ENCODE assay signal across 1 cellular context in the genomic region with DNA sequence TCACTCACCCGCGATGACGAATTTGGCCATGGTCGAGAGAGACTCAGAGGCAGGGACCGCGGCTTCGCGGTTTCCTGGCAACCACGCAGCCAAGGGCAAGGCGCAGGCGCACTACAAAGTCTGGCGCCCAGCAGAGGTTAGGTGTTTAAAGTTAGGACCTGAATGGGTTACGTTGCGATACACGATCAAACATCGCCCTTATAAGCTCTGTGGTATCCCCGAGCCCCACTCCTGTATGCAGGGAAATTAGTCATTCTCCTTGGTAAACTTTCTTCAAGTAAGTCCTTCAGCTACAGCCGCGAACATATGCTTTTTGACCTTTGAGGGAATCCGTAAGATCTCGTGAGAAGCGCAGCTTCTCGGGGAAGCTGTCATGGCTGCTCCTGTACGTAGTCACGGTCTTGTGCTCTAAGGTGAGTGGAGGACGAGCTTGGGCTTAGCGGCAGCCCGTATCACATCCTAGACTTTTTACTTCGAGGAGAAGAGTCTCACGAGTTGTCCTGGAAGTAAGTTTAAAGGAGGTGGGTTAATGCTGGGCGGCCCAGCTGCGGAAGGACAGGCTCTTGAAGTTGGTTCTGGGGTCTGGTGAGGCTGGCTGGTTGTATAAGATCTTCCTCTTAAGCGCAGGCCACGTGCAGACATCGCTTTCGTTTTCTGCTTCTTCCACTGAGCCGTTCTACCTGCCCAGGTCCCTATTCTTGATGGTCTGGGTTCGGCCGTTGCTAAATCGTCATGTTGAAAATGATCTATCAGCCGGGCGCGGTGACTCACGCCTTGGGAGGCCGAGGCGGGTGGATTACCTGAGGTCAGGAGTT.
TF ChIP-seq lines count a peak whose summit lies in the region.

A gene (plus strand): TSS at position 365 of the 815 bp plus-strand sequence. CDS start 1,088 bp downstream, outside the sequence.
A gene (minus strand): TSS at position 87 of the 815 bp plus-strand sequence. CDS start 57 bp downstream, at position 30.

TF ChIP-seq in K562, 482 proteins besides CTCF, POLR2A, EP300 and RAD21 (continued from another document and continues in another):
- TF ChIP-seq, protein P1, sequence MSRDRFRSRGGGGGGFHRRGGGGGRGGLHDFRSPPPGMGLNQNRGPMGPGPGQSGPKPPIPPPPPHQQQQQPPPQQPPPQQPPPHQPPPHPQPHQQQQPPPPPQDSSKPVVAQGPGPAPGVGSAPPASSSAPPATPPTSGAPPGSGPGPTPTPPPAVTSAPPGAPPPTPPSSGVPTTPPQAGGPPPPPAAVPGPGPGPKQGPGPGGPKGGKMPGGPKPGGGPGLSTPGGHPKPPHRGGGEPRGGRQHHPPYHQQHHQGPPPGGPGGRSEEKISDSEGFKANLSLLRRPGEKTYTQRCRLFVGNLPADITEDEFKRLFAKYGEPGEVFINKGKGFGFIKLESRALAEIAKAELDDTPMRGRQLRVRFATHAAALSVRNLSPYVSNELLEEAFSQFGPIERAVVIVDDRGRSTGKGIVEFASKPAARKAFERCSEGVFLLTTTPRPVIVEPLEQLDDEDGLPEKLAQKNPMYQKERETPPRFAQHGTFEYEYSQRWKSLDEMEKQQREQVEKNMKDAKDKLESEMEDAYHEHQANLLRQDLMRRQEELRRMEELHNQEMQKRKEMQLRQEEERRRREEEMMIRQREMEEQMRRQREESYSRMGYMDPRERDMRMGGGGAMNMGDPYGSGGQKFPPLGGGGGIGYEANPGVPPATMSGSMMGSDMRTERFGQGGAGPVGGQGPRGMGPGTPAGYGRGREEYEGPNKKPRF (IDR thresholded peaks at IDR 0.05; ENCODE audit: low read depth, low read length): no peak
- TF ChIP-seq, protein P2, sequence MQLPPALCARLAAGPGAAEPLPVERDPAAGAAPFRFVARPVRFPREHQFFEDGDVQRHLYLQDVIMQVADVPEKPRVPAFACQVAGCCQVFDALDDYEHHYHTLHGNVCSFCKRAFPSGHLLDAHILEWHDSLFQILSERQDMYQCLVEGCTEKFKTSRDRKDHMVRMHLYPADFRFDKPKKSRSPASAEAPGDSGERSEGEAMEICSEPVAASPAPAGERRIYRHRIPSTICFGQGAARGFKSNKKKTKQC (CRISPR knock-in tag; IDR thresholded peaks at IDR 0.05): 0 out of 2 replicates have a peak, but pooled peaks have one; percentile 43
- TF ChIP-seq MXI1 (IDR thresholded peaks at IDR 0.05; ENCODE audit: low read depth, low read length) (no peak), ZBED1 (IDR thresholded peaks at IDR 0.05) (no peak), RBM39 (optimal IDR thresholded peaks at IDR 0.05; ENCODE audit: low read depth, low read length) (no peak), RBM25 (IDR thresholded peaks at IDR 0.05; ENCODE audit: low read depth, low read length, severe bottlenecking) (peak; percentile 68), FOS (IDR thresholded peaks at IDR 0.05; ENCODE audit: extremely low read depth, insufficient read length) (no peak), MTA2 (IDR thresholded peaks at IDR 0.05; ENCODE audit: low read depth) (no peak), NBN (IDR thresholded peaks at IDR 0.05; ENCODE audit: low read depth) (no peak), JUN (IDR thresholded peaks at IDR 0.05; ENCODE audit: borderline replicate concordance, low read depth, low read length) (no peak), JUN (CRISPR knock-in tag; IDR thresholded peaks at IDR 0.05; ENCODE audit: borderline replicate concordance) (0 out of 2 replicates have a peak, but pooled peaks have one; percentile 8), SIRT6 (IDR thresholded peaks at IDR 0.05; ENCODE audit: low read depth, low read length) (no peak), POLR3G (IDR thresholded peaks at IDR 0.05; ENCODE audit: extremely low read depth, insufficient read length, insufficient replicate concordance) (no peak), ZZZ3 (IDR thresholded peaks at IDR 0.05) (no peak), SREBF1 (IDR thresholded peaks at IDR 0.05; ENCODE audit: borderline replicate concordance, low read depth, low read length) (no peak), CHCHD3 (CRISPR knock-in tag; IDR thresholded peaks at IDR 0.05) (no peak), SAFB2 (IDR thresholded peaks at IDR 0.05; ENCODE audit: borderline replicate concordance, low read depth, low read length, severe bottlenecking) (no peak), PHF20 (IDR thresholded peaks at IDR 0.05; ENCODE audit: partially characterized antibody) (peak; percentile 83), FOXA1 (IDR thresholded peaks at IDR 0.05; ENCODE audit: borderline replicate concordance) (no peak), PML (IDR thresholded peaks at IDR 0.05; ENCODE audit: low read length) (0 out of 2 replicates have a peak, but pooled peaks have one; percentile 38), ZNF274 (IDR thresholded peaks at IDR 0.05; ENCODE audit: borderline replicate concordance, low read depth, low read length) (no peak), KLF1 (tag; IDR thresholded peaks at IDR 0.05) (no peak), MAZ (CRISPR knock-in tag; conservative IDR thresholded peaks at IDR 0.05 in 1 of 2, IDR thresholded peaks at IDR 0.05 in 1 of 2) (no peak), TEAD1 (CRISPR knock-in tag; IDR thresholded peaks at IDR 0.05) (0 out of 4 replicates have a peak, but pooled peaks of 1 of the 2 experiments have one; percentile 44), E2F3 (CRISPR knock-in tag; IDR thresholded peaks at IDR 0.05) (no peak), ATF1 (CRISPR knock-in tag; IDR thresholded peaks at IDR 0.05) (no peak), ATF1 (tag; IDR thresholded peaks at IDR 0.05) (peak; percentile 56; the same call in 1 of the 2 replicates), FOXM1 (IDR thresholded peaks at IDR 0.05; ENCODE audit: low read depth) (no peak), FOXM1 (CRISPR knock-in tag; IDR thresholded peaks at IDR 0.05; ENCODE audit: low read depth) (no peak), KDM4B (IDR thresholded peaks at IDR 0.05; ENCODE audit: borderline replicate concordance in 2 of 2, low read depth in 1 of 2) (no peak)
- TF ChIP-seq, protein P3, sequence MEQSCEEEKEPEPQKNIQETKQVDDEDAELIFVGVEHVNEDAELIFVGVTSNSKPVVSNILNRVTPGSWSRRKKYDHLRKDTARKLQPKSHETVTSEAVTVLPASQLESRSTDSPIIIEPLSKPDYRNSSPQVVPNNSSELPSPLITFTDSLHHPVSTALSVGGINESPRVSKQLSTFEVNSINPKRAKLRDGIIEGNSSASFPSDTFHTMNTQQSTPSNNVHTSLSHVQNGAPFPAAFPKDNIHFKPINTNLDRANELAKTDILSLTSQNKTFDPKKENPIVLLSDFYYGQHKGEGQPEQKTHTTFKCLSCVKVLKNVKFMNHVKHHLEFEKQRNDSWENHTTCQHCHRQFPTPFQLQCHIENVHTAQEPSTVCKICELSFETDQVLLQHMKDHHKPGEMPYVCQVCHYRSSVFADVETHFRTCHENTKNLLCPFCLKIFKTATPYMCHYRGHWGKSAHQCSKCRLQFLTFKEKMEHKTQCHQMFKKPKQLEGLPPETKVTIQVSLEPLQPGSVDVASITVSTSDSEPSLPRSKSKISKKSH (CRISPR knock-in tag; IDR thresholded peaks at IDR 0.05): no peak
- TF ChIP-seq, protein P4, sequence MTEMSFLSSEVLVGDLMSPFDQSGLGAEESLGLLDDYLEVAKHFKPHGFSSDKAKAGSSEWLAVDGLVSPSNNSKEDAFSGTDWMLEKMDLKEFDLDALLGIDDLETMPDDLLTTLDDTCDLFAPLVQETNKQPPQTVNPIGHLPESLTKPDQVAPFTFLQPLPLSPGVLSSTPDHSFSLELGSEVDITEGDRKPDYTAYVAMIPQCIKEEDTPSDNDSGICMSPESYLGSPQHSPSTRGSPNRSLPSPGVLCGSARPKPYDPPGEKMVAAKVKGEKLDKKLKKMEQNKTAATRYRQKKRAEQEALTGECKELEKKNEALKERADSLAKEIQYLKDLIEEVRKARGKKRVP (CRISPR knock-in tag; IDR thresholded peaks at IDR 0.05): no peak
- TF ChIP-seq, protein P5, sequence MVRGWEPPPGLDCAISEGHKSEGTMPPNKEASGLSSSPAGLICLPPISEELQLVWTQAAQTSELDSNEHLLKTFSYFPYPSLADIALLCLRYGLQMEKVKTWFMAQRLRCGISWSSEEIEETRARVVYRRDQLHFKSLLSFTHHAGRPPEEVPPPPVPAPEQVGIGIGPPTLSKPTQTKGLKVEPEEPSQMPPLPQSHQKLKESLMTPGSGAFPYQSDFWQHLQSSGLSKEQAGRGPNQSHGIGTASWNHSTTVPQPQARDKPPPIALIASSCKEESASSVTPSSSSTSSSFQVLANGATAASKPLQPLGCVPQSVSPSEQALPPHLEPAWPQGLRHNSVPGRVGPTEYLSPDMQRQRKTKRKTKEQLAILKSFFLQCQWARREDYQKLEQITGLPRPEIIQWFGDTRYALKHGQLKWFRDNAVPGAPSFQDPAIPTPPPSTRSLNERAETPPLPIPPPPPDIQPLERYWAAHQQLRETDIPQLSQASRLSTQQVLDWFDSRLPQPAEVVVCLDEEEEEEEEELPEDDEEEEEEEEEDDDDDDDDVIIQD (CRISPR knock-in tag; IDR thresholded peaks at IDR 0.05): no peak
- TF ChIP-seq, protein P6, sequence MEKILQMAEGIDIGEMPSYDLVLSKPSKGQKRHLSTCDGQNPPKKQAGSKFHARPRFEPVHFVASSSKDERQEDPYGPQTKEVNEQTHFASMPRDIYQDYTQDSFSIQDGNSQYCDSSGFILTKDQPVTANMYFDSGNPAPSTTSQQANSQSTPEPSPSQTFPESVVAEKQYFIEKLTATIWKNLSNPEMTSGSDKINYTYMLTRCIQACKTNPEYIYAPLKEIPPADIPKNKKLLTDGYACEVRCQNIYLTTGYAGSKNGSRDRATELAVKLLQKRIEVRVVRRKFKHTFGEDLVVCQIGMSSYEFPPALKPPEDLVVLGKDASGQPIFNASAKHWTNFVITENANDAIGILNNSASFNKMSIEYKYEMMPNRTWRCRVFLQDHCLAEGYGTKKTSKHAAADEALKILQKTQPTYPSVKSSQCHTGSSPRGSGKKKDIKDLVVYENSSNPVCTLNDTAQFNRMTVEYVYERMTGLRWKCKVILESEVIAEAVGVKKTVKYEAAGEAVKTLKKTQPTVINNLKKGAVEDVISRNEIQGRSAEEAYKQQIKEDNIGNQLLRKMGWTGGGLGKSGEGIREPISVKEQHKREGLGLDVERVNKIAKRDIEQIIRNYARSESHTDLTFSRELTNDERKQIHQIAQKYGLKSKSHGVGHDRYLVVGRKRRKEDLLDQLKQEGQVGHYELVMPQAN (IDR thresholded peaks at IDR 0.05; ENCODE audit: borderline replicate concordance): peak; percentile 63; the same call in 1 of the 2 replicates
- TF ChIP-seq, protein P7, sequence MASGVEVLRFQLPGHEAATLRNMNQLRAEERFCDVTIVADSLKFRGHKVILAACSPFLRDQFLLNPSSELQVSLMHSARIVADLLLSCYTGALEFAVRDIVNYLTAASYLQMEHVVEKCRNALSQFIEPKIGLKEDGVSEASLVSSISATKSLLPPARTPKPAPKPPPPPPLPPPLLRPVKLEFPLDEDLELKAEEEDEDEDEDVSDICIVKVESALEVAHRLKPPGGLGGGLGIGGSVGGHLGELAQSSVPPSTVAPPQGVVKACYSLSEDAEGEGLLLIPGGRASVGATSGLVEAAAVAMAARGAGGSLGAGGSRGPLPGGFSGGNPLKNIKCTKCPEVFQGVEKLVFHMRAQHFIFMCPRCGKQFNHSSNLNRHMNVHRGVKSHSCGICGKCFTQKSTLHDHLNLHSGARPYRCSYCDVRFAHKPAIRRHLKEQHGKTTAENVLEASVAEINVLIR (CRISPR knock-in tag; IDR thresholded peaks at IDR 0.05): no peak
- TF ChIP-seq, protein P8, sequence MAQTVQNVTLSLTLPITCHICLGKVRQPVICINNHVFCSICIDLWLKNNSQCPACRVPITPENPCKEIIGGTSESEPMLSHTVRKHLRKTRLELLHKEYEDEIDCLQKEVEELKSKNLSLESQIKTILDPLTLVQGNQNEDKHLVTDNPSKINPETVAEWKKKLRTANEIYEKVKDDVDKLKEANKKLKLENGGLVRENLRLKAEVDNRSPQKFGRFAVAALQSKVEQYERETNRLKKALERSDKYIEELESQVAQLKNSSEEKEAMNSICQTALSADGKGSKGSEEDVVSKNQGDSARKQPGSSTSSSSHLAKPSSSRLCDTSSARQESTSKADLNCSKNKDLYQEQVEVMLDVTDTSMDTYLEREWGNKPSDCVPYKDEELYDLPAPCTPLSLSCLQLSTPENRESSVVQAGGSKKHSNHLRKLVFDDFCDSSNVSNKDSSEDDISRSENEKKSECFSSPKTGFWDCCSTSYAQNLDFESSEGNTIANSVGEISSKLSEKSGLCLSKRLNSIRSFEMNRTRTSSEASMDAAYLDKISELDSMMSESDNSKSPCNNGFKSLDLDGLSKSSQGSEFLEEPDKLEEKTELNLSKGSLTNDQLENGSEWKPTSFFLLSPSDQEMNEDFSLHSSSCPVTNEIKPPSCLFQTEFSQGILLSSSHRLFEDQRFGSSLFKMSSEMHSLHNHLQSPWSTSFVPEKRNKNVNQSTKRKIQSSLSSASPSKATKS (CRISPR knock-in tag; IDR thresholded peaks at IDR 0.05): no peak
- TF ChIP-seq, protein P9, sequence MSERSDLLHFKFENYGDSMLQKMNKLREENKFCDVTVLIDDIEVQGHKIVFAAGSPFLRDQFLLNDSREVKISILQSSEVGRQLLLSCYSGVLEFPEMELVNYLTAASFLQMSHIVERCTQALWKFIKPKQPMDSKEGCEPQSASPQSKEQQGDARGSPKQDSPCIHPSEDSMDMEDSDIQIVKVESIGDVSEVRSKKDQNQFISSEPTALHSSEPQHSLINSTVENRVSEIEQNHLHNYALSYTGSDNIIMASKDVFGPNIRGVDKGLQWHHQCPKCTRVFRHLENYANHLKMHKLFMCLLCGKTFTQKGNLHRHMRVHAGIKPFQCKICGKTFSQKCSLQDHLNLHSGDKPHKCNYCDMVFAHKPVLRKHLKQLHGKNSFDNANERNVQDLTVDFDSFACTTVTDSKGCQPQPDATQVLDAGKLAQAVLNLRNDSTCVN (CRISPR knock-in tag; IDR thresholded peaks at IDR 0.05): no peak
- TF ChIP-seq, protein P10, sequence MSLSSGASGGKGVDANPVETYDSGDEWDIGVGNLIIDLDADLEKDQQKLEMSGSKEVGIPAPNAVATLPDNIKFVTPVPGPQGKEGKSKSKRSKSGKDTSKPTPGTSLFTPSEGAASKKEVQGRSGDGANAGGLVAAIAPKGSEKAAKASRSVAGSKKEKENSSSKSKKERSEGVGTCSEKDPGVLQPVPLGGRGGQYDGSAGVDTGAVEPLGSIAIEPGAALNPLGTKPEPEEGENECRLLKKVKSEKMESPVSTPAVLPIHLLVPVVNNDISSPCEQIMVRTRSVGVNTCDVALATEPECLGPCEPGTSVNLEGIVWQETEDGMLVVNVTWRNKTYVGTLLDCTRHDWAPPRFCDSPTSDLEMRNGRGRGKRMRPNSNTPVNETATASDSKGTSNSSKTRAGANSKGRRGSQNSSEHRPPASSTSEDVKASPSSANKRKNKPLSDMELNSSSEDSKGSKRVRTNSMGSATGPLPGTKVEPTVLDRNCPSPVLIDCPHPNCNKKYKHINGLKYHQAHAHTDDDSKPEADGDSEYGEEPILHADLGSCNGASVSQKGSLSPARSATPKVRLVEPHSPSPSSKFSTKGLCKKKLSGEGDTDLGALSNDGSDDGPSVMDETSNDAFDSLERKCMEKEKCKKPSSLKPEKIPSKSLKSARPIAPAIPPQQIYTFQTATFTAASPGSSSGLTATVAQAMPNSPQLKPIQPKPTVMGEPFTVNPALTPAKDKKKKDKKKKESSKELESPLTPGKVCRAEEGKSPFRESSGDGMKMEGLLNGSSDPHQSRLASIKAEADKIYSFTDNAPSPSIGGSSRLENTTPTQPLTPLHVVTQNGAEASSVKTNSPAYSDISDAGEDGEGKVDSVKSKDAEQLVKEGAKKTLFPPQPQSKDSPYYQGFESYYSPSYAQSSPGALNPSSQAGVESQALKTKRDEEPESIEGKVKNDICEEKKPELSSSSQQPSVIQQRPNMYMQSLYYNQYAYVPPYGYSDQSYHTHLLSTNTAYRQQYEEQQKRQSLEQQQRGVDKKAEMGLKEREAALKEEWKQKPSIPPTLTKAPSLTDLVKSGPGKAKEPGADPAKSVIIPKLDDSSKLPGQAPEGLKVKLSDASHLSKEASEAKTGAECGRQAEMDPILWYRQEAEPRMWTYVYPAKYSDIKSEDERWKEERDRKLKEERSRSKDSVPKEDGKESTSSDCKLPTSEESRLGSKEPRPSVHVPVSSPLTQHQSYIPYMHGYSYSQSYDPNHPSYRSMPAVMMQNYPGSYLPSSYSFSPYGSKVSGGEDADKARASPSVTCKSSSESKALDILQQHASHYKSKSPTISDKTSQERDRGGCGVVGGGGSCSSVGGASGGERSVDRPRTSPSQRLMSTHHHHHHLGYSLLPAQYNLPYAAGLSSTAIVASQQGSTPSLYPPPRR (CRISPR knock-in tag; IDR thresholded peaks at IDR 0.05; ENCODE audit: borderline replicate concordance): no peak
